ENCODE assay signal across 8 cellular contexts in the genomic region with DNA sequence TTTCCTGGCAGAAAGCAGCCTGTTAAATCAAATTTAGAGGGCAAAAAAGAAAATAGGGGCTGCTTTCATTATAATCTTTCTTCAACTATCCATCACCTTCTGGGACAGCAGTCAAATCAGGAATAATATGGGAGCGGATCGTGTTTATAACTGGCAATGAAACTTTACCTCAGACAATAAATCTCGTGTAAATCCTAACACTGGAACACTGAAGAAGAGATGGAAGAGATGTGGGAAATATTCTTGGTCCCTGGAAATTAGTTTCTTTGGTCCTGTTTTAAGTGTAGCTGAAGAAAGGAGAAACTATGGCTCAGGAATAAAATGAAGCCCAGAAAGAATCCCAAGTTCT.
A peak's percentile ranks its signal among the peaks of the same experiment; 100 is the strongest.
DNase-seq lines count a peak whose midpoint lies in the region; ATAC-seq and TF ChIP-seq lines count a peak whose summit lies in the region.

No MANE protein-coding gene starts in this region.

- H3K36me3 ChIP-seq in spleen, result no peaks in the 10 kb centered on the region

- no peaks in the 10 kb centered on the region for H3K9me3 ChIP-seq in spleen

- 28 to 42% (median 36%) methylated on average over 3 of the region's 3 CpGs for WGBS in spleen, 5 donors

- POLR2A ChIA-PET in activated CD8-positive, alpha-beta T cell treated with anti-CD3 and anti-CD28 coated beads for 36 hours (lab: Charles Lee), result interaction anchor here (1.5 to 6.0 kb wide), 2 partner anchors 55 to 77 kb away, joined by 4 to 40 read pairs; a partner anchor contains a TSS

- intact Hi-C loops in activated CD8-positive, alpha-beta T cell treated with anti-CD3 and anti-CD28 coated beads for 36 hours (cut with micrococcal nuclease), result no loop called here
- intact Hi-C loops in left colon (cut with DNase I, micrococcal nuclease) (loop anchor here in 1 of 2 donors (10.0 kb wide), 1 partner anchor 76 kb away; a partner anchor contains a TSS), spleen (cut with DNase I; ENCODE audit: low total_unique reads) (no loop called here)

- peak overlapping the region; percentile 88 for H3K4me3 Mint-ChIP-seq in HFFc6
- H3K4me3 Mint-ChIP-seq in activated CD8-positive, alpha-beta T cell treated with anti-CD3 and anti-CD28 coated beads for 36 hours, result peak overlapping the region; percentile 83

- peak overlapping the region in 6 of 8 donors; percentile 24 to 63 (median 31) for H3K4me3 ChIP-seq in spleen

- H3K36me3 Mint-ChIP-seq in HFFc6 (ENCODE audit: low read depth), result peaks cover 7% of the 10 kb centered on the region
- peaks cover 27% of the 10 kb centered on the region for H3K36me3 Mint-ChIP-seq in activated CD8-positive, alpha-beta T cell treated with anti-CD3 and anti-CD28 coated beads for 36 hours (ENCODE audit: low read depth)

- CTCF ChIA-PET in activated CD8-positive, alpha-beta T cell treated with anti-CD3 and anti-CD28 coated beads for 36 hours (lab: Charles Lee), result interaction anchor here (1.5 kb wide), 1 partner anchor 53 kb away, joined by 4 read pairs; no protein-coding TSS in a partner anchor

- peaks cover 35 to 60% (median 51%) of the 10 kb centered on the region in 6 donors for H3K4me1 ChIP-seq in spleen

- TF ChIP-seq POLR2A in spleen (IDR thresholded peaks at IDR 0.05), result no peak

- peaks cover 50% of the 10 kb centered on the region for H3K4me1 Mint-ChIP-seq in HFFc6 (ENCODE audit: low read depth)
- peaks cover 65% of the 10 kb centered on the region for H3K4me1 Mint-ChIP-seq in activated CD8-positive, alpha-beta T cell treated with anti-CD3 and anti-CD28 coated beads for 36 hours (ENCODE audit: low read depth)

- H3K27ac Mint-ChIP-seq in HFFc6, result peak overlapping the region; percentile 94
- H3K27ac Mint-ChIP-seq in activated CD8-positive, alpha-beta T cell treated with anti-CD3 and anti-CD28 coated beads for 36 hours, result peak overlapping the region; percentile 96

- DNase-seq in HFFc6, result no peak
- DNase-seq in activated CD8-positive, alpha-beta T cell treated with anti-CD3 and anti-CD28 coated beads for 36 hours, result no peak
- DNase-seq in left colon, result no peak
- no peak for DNase-seq in spleen
- no peak for DNase-seq in NAMALWA (ENCODE audit: low spot score)
- no peak for DNase-seq in NK-92 (lab: John Stamatoyannopoulos, UW; ENCODE audit: unreplicated experiment)
- no peak for DNase-seq in pons (ENCODE audit: low spot score)

- peaks cover 3% of the 10 kb centered on the region; the same call in 1 of the 2 replicates for H3K27me3 Mint-ChIP-seq in HFFc6 (ENCODE audit: insufficient read depth)
- no peaks in the 10 kb centered on the region for H3K27me3 Mint-ChIP-seq in activated CD8-positive, alpha-beta T cell treated with anti-CD3 and anti-CD28 coated beads for 36 hours

- no peak for TF ChIP-seq CTCF in HFFc6 (IDR thresholded peaks at IDR 0.05)
- no peak for TF ChIP-seq CTCF in activated CD8-positive, alpha-beta T cell treated with anti-CD3 and anti-CD28 coated beads for 36 hours (IDR thresholded peaks at IDR 0.05)
- no peak for TF ChIP-seq CTCF in spleen (IDR thresholded peaks at IDR 0.05 in 8 of 11, conservative IDR thresholded peaks at IDR 0.05 in 3 of 11)

- H3K27ac ChIP-seq in spleen, result peak overlapping the region; percentile 86 to 93 (median 89)

- H3K9me3 Mint-ChIP-seq in HFFc6, result no peaks in the 10 kb centered on the region
- H3K9me3 Mint-ChIP-seq in activated CD8-positive, alpha-beta T cell treated with anti-CD3 and anti-CD28 coated beads for 36 hours, result no peaks in the 10 kb centered on the region

- H3K27me3 ChIP-seq in spleen (replicated peaks in 1 of 7), result no peaks in the 10 kb centered on the region

- no peak for ATAC-seq in activated CD8-positive, alpha-beta T cell treated with anti-CD3 and anti-CD28 coated beads for 36 hours
- ATAC-seq in left colon, result peak; percentile 67
- no peak for ATAC-seq in GM21367 (IDR thresholded peaks at IDR 0.05; ENCODE audit: unreplicated experiment)
